In the genomic region with DNA sequence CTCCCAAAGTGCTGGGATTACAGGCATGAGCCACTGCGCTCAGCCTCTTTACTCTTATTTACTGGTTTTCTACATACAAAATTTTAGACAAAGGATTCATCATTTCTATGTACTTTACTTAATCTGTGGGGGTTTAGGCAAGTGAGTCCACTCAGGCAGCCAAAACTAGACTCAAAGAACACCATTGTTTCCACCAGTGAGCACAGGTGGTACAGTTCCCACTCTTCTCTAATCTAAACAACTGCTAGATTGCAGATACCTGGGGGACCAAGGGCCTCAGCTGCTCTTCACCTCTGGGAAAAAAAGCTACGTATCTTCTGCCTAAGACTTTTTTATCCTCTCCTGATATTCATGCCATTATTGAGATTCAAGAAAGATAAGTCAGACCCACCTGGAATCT, we compare ENCODE assay signal across 1 cellular context.
TF ChIP-seq lines count a peak whose summit lies in the region.

No MANE protein-coding gene starts in this region.

TF ChIP-seq in GM23338, 12 proteins besides CTCF, POLR2A, EP300 and RAD21 (continued from another document):
- no peak for TF ChIP-seq ZNF462 (CRISPR knock-in tag; IDR thresholded peaks at IDR 0.05)
- no peak for TF ChIP-seq CREB1 (CRISPR knock-in tag; IDR thresholded peaks at IDR 0.05; ENCODE audit: low read depth)
- no peak for TF ChIP-seq ETS1 (IDR thresholded peaks at IDR 0.05)
- TF ChIP-seq STAT1 (IDR thresholded peaks at IDR 0.05; ENCODE audit: unreplicated experiment), result no peak
- no peak for TF ChIP-seq EZH2 (IDR thresholded peaks at IDR 0.05; ENCODE audit: low read depth, unreplicated experiment)
- TF ChIP-seq ZNF331 (CRISPR knock-in tag; IDR thresholded peaks at IDR 0.05; ENCODE audit: low read depth), result no peak
- TF ChIP-seq EZH2phosphoT487 (IDR thresholded peaks at IDR 0.05; ENCODE audit: unreplicated experiment), result no peak
